ENCODE assay signal across 24 cellular contexts in genomic region chr2:240395448-240395847, GRCh38. TPM values are rescaled to one million over a fixed set of nuclear protein-coding genes. Genes with fewer than 3 reads are reported as not detected.
A peak's percentile ranks its signal among the peaks of the same experiment; 100 is the strongest.
DNase-seq lines count a peak whose midpoint lies in the region; FAIRE-seq and TF ChIP-seq lines count a peak whose summit lies in the region.
"Had no signal": no experiment of that assay in that cellular context is flagged by ENCODE, and none has a peak within 500 bp of the region (broad histone marks: within the 10 kb centered on the region; RNA-seq: fewer than 3 reads in every experiment).

No MANE protein-coding gene starts in this region.

- H3K4me3 ChIP-seq in coronary artery: no peak overlapping the region

- TF ChIP-seq CTCF in coronary artery (IDR thresholded peaks at IDR 0.05): no peak

- H3K27me3 Mint-ChIP-seq in activated T-cell treated with anti-CD3 and anti-CD28 coated beads, Interleukin-2, amount 50 U/mL, for 24 hours: peaks cover 2% of the 10 kb centered on the region

- H3K4me3 Mint-ChIP-seq in activated T-cell treated with anti-CD3 and anti-CD28 coated beads, Interleukin-2, amount 50 U/mL, for 24 hours: no peak overlapping the region
- H3K4me3 Mint-ChIP-seq: CD14-positive monocyte; CD8-positive, alpha-beta memory T cell had no signal

- no peaks in the 10 kb centered on the region for H3K36me3 Mint-ChIP-seq in activated T-cell treated with anti-CD3 and anti-CD28 coated beads, Interleukin-2, amount 50 U/mL, for 24 hours (ENCODE audit: low read depth)
- H3K36me3 Mint-ChIP-seq: CD14-positive monocyte; CD8-positive, alpha-beta memory T cell had no signal

- H3K9me3 Mint-ChIP-seq in activated T-cell treated with anti-CD3 and anti-CD28 coated beads, Interleukin-2, amount 50 U/mL, for 24 hours: no peaks in the 10 kb centered on the region
- H3K9me3 Mint-ChIP-seq: CD8-positive, alpha-beta memory T cell had no signal

- peaks cover 6% of the 10 kb centered on the region for H3K4me1 Mint-ChIP-seq in activated T-cell treated with anti-CD3 and anti-CD28 coated beads, Interleukin-2, amount 50 U/mL, for 24 hours (ENCODE audit: low read depth)
- H3K4me1 Mint-ChIP-seq: CD14-positive monocyte had no signal

- no peak for FAIRE-seq in HTR-8/SVneo (lab: Jason Lieb, UNC)
- FAIRE-seq: GM12892 had no signal

- H3K27ac ChIP-seq in coronary artery: no peak overlapping the region
- H3K27ac ChIP-seq: HL-60 had no signal

- DNase-seq in activated T-cell treated with anti-CD3 and anti-CD28 coated beads, Interleukin-2, amount 50 U/mL, for 1 hour: peak; percentile 5
- no peak for DNase-seq in activated T-cell treated with anti-CD3 and anti-CD28 coated beads, Interleukin-2, amount 50 U/mL, for 24 hours
- DNase-seq in coronary artery (ENCODE audit: low spot score) (peak; percentile 54), mesenteric fat pad (ENCODE audit: low spot score) (peak; percentile 69), posterior vena cava (ENCODE audit: low spot score) (peak; percentile 41), dedifferentiated amniotic fluid mesenchymal stem cell (ENCODE audit: extremely low spot score) (no peak), HTR-8/SVneo (ENCODE audit: insufficient read length, low spot score) (no peak)
- DNase-seq: 8988T; ACHN; Calu3; CD8-positive, alpha-beta memory T cell; GOT3; HCEC 1CT; NCI-H1048; NCI-H1417; NCI-H1694; NCI-H2029 treated with DMSO at 0.1 percent for 48 hours; NCI-H446 treated with DMSO at 0.1 percent for 48 hours; NCI-H526 treated with DMSO at 0.1 percent for 48 hours; RPMI8226; SHP77 treated with DMSO at 0.1 percent for 48 hours had no signal

- no peak overlapping the region for H3K27ac Mint-ChIP-seq in activated T-cell treated with anti-CD3 and anti-CD28 coated beads, Interleukin-2, amount 50 U/mL, for 24 hours
- H3K27ac Mint-ChIP-seq: CD14-positive monocyte; CD8-positive, alpha-beta memory T cell had no signal

- intact Hi-C loops in posterior vena cava (cut with DNase I): no loop called here

RNA-seq across cellular contexts. Expression of gene GPC1, which starts 40.0 kb away (rescaled TPM):
- total RNA-seq in mesenteric fat pad: 82.5 TPM
- 10 to 100 TPM; 69.5 to 83.1 TPM for total RNA-seq in posterior vena cava

Comparison
In these comparisons a context has a peak if more than half of its experiments do, and no peak if none do; other contexts are left out.
1. DNase-seq: peak in activated T-cell treated with anti-CD3 and anti-CD28 coated beads, Interleukin-2, amount 50 U/mL, for 1 hour (single experiment), coronary artery (single experiment), mesenteric fat pad (single experiment) and posterior vena cava (single experiment); none in activated T-cell treated with anti-CD3 and anti-CD28 coated beads, Interleukin-2, amount 50 U/mL, for 24 hours (single experiment), dedifferentiated amniotic fluid mesenchymal stem cell (single experiment) and HTR-8/SVneo (single experiment).